In the genomic region with DNA sequence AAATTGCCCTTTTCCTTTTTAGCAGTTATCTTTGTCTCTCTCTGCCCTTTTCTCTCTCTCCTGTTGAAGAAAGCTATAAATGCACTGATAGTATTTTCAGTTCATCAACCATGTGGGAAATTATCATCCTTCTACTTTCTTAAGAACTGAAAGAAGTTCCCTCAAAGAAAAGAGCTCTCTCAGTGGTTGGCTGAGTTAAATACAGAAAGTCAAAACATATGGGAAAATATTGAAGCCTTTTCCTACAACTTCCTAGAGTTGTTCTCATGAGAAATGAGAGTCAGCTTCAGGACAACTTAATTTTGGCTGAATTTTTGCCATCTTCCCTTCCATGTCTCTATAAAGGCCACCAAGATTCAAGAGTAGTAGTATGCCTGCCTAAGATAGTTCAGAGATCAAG, we compare ENCODE assay signal across 1 cellular context.
TF ChIP-seq lines count a peak whose summit lies in the region.

No MANE protein-coding gene starts in this region.

TF ChIP-seq in SK-N-SH treated with all-trans-retinoic acid at 6 μM for 48 hours, 23 proteins besides CTCF, POLR2A, EP300 and RAD21 (continued from another document):
- TF ChIP-seq, protein P1, sequence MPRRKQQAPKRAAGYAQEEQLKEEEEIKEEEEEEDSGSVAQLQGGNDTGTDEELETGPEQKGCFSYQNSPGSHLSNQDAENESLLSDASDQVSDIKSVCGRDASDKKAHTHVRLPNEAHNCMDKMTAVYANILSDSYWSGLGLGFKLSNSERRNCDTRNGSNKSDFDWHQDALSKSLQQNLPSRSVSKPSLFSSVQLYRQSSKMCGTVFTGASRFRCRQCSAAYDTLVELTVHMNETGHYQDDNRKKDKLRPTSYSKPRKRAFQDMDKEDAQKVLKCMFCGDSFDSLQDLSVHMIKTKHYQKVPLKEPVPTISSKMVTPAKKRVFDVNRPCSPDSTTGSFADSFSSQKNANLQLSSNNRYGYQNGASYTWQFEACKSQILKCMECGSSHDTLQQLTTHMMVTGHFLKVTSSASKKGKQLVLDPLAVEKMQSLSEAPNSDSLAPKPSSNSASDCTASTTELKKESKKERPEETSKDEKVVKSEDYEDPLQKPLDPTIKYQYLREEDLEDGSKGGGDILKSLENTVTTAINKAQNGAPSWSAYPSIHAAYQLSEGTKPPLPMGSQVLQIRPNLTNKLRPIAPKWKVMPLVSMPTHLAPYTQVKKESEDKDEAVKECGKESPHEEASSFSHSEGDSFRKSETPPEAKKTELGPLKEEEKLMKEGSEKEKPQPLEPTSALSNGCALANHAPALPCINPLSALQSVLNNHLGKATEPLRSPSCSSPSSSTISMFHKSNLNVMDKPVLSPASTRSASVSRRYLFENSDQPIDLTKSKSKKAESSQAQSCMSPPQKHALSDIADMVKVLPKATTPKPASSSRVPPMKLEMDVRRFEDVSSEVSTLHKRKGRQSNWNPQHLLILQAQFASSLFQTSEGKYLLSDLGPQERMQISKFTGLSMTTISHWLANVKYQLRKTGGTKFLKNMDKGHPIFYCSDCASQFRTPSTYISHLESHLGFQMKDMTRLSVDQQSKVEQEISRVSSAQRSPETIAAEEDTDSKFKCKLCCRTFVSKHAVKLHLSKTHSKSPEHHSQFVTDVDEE (CRISPR knock-in tag; IDR thresholded peaks at IDR 0.05) = no peak
- TF ChIP-seq ZNF70 (CRISPR knock-in tag; IDR thresholded peaks at IDR 0.05) (no peak), RARB (CRISPR knock-in tag; IDR thresholded peaks at IDR 0.05) (no peak), ZC3H10 (CRISPR knock-in tag; IDR thresholded peaks at IDR 0.05) (no peak), SNAI2 (CRISPR knock-in tag; IDR thresholded peaks at IDR 0.05) (no peak), ARNTL (CRISPR knock-in tag; IDR thresholded peaks at IDR 0.05; ENCODE audit: borderline replicate concordance, low read depth) (no peak)
- TF ChIP-seq, protein P2, sequence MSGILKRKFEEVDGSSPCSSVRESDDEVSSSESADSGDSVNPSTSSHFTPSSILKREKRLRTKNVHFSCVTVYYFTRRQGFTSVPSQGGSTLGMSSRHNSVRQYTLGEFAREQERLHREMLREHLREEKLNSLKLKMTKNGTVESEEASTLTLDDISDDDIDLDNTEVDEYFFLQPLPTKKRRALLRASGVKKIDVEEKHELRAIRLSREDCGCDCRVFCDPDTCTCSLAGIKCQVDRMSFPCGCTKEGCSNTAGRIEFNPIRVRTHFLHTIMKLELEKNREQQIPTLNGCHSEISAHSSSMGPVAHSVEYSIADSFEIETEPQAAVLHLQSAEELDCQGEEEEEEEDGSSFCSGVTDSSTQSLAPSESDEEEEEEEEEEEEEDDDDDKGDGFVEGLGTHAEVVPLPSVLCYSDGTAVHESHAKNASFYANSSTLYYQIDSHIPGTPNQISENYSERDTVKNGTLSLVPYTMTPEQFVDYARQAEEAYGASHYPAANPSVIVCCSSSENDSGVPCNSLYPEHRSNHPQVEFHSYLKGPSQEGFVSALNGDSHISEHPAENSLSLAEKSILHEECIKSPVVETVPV (CRISPR knock-in tag; IDR thresholded peaks at IDR 0.05) = no peak
TF ChIP-seq in SK-N-SH treated with all-trans-retinoic acid at 6 μM for 48 hours: peak in this region for 0.
